ENCODE assay signal across 21 cellular contexts in the genomic region with DNA sequence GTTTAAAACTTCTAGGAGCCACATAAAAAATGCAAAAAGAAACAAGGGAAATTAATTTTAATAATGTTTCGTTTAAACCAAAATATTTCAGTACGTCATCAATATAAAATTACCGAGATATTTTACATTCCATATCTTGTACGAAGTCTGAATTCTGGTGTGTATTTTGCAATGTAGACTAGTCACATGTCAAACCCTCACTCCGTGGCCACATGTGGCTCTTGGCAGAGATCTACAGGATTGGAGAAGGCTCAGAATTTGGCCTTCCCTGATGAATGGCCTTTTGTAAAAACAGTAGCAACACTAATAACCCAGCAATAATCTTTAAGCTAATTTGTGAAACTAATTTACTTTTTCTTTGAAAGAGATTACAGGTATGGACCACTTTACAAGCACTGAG.
A peak's percentile ranks its signal among the peaks of the same experiment; 100 is the strongest.
DNase-seq lines count a peak whose midpoint lies in the region; FAIRE-seq and TF ChIP-seq lines count a peak whose summit lies in the region.
"Had no signal": no experiment of that assay in that cellular context is flagged by ENCODE, and none has a peak within 500 bp of the region (broad histone marks: within the 10 kb centered on the region; RNA-seq: fewer than 3 reads in every experiment).

No MANE protein-coding gene starts in this region.

- H3K27ac ChIP-seq in KOPT-K1 (ENCODE audit: low read depth, low read length, poor library complexity, severe bottlenecking) (peak overlapping the region; percentile 61), thyroid gland (no peak overlapping the region)
- H3K27ac ChIP-seq: hepatocyte, upper lobe of left lung had no signal

- no peaks in the 10 kb centered on the region for H3K4me1 ChIP-seq in thyroid gland
- H3K4me1 ChIP-seq: upper lobe of left lung had no signal

- WGBS in thyroid gland, 2 donors = 81 to 87% methylated on average over 5 of the region's 5 CpGs

- no peak overlapping the region for H3K4me3 ChIP-seq in thyroid gland (replicated peaks in 1 of 3)
- H3K4me3 ChIP-seq: hepatocyte, upper lobe of left lung had no signal

- in situ Hi-C loops in G401 (cut with HindIII; ENCODE audit: low sequenced_read_pairs) = no loop called here
- in situ Hi-C loops in KBM-7 (cut with MboI; ENCODE audit: low pct_unique_long_range_greater_than_20kb, low sequenced_read_pairs) = no loop called here

- DNase-seq in AG08396 (ENCODE audit: low spot score) (peak; percentile 46), hepatic stellate cell (ENCODE audit: low spot score) (peak; percentile 14), pons (ENCODE audit: low spot score) (no peak), G401 (ENCODE audit: low spot score) (no peak), KBM-7 (no peak), thyroid gland (no peak)
- DNase-seq: activated CD4-positive, CD25-positive, alpha-beta regulatory T cell; activated T-cell treated with anti-CD3 and anti-CD28 coated beads, Interleukin-2, amount 50 U/mL, for 72 hours; CD8-positive, alpha-beta memory T cell; DMS79 treated with DMSO at 0.1 percent for 48 hours; HCEC 1CT; midbrain; NCI-H1092 treated with DMSO at 0.1 percent for 48 hours; NCI-H2107; NCI-H526; stimulated activated CD4-positive, alpha-beta T cell treated with anti-CD3 and anti-CD28 coated beads, Interleukin-15, amount 100 ng/mL, for 24 hours; upper lobe of left lung had no signal

- H3K36me3 ChIP-seq in KOPT-K1 (ENCODE audit: insufficient read depth, low read length) (peaks cover 70% of the 10 kb centered on the region), thyroid gland (no peaks in the 10 kb centered on the region)
- H3K36me3 ChIP-seq: upper lobe of left lung had no signal

- no peak for TF ChIP-seq POLR2A in thyroid gland (IDR thresholded peaks at IDR 0.05)

- H3K9me3 ChIP-seq in KOPT-K1 (ENCODE audit: insufficient read depth, low read length, poor library complexity, severe bottlenecking) (peaks cover 14% of the 10 kb centered on the region), thyroid gland (no peaks in the 10 kb centered on the region)
- H3K9me3 ChIP-seq: upper lobe of left lung had no signal

- FAIRE-seq in endometrium (lab: Jason Lieb, UNC) = peak; percentile 12
- FAIRE-seq: bronchial epithelial cell had no signal

- TF ChIP-seq CTCF in thyroid gland (IDR thresholded peaks at IDR 0.05) = no peak

- no peaks in the 10 kb centered on the region for H3K27me3 ChIP-seq in thyroid gland
- H3K27me3 ChIP-seq: hepatocyte, upper lobe of left lung had no signal

- intact Hi-C loops in thyroid gland (cut with DNase I) = no loop called here

Comparison
In these comparisons a context has a peak if more than half of its experiments do, and no peak if none do; other contexts are left out.
1. DNase-seq: peak in AG08396 (single experiment) and hepatic stellate cell (single experiment); none in pons (single experiment), G401 (single experiment), KBM-7 (single experiment) and thyroid gland (0 of 2).